In the genomic region with DNA sequence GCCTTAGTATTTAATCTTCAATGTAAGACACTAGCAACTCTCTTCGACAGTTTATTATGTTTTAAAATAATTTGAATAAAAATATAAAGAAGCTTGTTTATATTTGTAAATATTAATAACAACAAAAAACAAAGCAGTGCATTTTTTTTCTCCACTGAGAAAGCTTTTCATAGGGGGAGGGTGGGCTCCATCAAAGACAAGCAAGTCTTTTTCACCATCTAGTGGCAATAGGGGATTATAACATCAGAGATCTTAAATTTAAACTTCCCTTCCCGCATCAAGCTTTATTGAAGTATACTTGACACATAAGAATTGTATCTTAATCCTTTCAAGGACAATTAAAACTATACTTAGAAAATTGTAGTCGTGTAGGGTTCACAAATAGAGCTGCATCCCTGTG, we compare ENCODE assay signal across 1 cellular context.
TF ChIP-seq lines count a peak whose summit lies in the region.

No MANE protein-coding gene starts in this region.

TF ChIP-seq in GM12878, 131 proteins besides CTCF, POLR2A, EP300 and RAD21:
- TF ChIP-seq MTA3 (IDR thresholded peaks at IDR 0.05; ENCODE audit: borderline replicate concordance, low read length): no peak
- peak; percentile 37; the same call in 1 of the 2 replicates for TF ChIP-seq SMC3 (IDR thresholded peaks at IDR 0.05; ENCODE audit: borderline replicate concordance, low read length)
TF ChIP-seq in GM12878: peak in this region for 1.
